Comparison of ENCODE assay signal across 32 cellular contexts in the genomic region with DNA sequence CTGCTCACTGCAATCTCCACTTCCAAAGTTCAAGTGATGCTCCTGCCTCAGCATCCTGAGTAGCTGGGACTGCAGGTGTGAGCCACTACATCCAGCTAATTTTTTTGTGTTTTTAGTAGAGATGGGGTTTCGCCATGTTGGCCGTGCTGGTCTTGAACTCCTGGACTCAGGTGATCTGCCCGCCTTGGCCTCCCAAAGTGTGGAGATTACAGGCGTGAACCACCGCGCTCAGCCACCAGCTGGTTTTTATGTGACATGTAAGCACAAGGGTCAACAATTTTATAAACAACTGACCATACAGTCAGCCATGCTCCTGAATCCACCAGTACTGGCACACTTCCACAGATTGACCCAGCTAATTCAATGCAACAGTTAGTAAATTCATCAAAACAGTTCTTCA.
"Had no signal": no experiment of that assay in that cellular context is flagged by ENCODE, and none has a peak within 500 bp of the region (broad histone marks: within the 10 kb centered on the region; RNA-seq: fewer than 3 reads in every experiment).

No MANE protein-coding gene starts in this region.

- FAIRE-seq: astrocyte, colon, endometrium had no signal

- ATAC-seq: activated CD4-positive, alpha-beta T cell treated with anti-CD3 and anti-CD28 coated beads for 36 hours; activated CD8-positive, alpha-beta memory T cell treated with anti-CD3 and anti-CD28 coated beads, Interleukin-2, amount 10 ng/mL, durations not matched to agents 7 days and 5 days; activated CD8-positive, alpha-beta T cell treated with anti-CD3 and anti-CD28 coated beads, Interleukin-2, amount 10 ng/mL, durations not matched to agents 7 days and 5 days; body of pancreas; esophagus mucosa; gastrocnemius medialis; heart right ventricle; T-helper 17 cell had no signal

- H3K27ac ChIP-seq: body of pancreas, gastrocnemius medialis, heart right ventricle had no signal

- H3K36me3 Mint-ChIP-seq: activated CD4-positive, alpha-beta memory T cell treated with anti-CD3 and anti-CD28 coated beads for 36 hours; activated CD8-positive, alpha-beta memory T cell treated with anti-CD3 and anti-CD28 coated beads, Interleukin-2, amount 10 ng/mL, durations not matched to agents 7 days and 5 days; activated naive CD4-positive, alpha-beta T cell treated with anti-CD3 and anti-CD28 coated beads, Interleukin-2, amount 10 ng/mL, durations not matched to agents 7 days and 5 days; activated naive CD8-positive, alpha-beta T cell had no signal

- H3K4me1 ChIP-seq: body of pancreas, gastrocnemius medialis, heart right ventricle had no signal

- H3K4me3 ChIP-seq: body of pancreas, gastrocnemius medialis, heart right ventricle had no signal

- DNase-seq: activated CD4-positive, alpha-beta memory T cell treated with anti-CD3 and anti-CD28 coated beads for 36 hours; activated CD4-positive, alpha-beta T cell treated with anti-CD3 and anti-CD28 coated beads for 36 hours; activated CD4-positive, alpha-beta T cell treated with anti-CD3 and anti-CD28 coated beads, Interleukin-2, amount 10 ng/mL, durations not matched to agents 24 days and 14 days; activated CD4-positive, CD25-positive, alpha-beta regulatory T cell; activated CD4-positive, CD25-positive, alpha-beta regulatory T cell treated with anti-CD3 and anti-CD28 coated beads, Interleukin-2, amount 50 U/mL, for 72 hours; activated CD8-positive, alpha-beta memory T cell treated with anti-CD3 and anti-CD28 coated beads, Interleukin-2, amount 10 ng/mL, durations not matched to agents 7 days and 5 days; activated CD8-positive, alpha-beta memory T cell treated with anti-CD3 and anti-CD28 coated beads, Interleukin-2, amount 50 U/mL, for 4 hours; activated CD8-positive, alpha-beta T cell treated with anti-CD3 and anti-CD28 coated beads, Interleukin-2, amount 10 ng/mL, durations not matched to agents 7 days and 5 days; activated gamma-delta T cell; activated naive CD4-positive, alpha-beta T cell; activated naive CD4-positive, alpha-beta T cell treated with anti-CD3 and anti-CD28 coated beads, Interleukin-2, amount 10 ng/mL, durations not matched to agents 7 days and 5 days; activated T-cell treated with anti-CD3 and anti-CD28 coated beads, Interleukin-2, amount 50 U/mL, for 1 hour; activated T-cell treated with anti-CD3 and anti-CD28 coated beads, Interleukin-2, amount 50 U/mL, for 48 hours; amniotic stem cell; anterior cingulate cortex; body of pancreas; caudate nucleus; effector CD8-positive, alpha-beta T cell; foreskin fibroblast; gastrocnemius medialis; heart right ventricle; T-helper 1 cell; T-helper 17 cell; T1000 had no signal

- H3K27ac Mint-ChIP-seq: activated CD4-positive, alpha-beta memory T cell treated with anti-CD3 and anti-CD28 coated beads for 36 hours; activated CD4-positive, alpha-beta T cell treated with anti-CD3 and anti-CD28 coated beads for 36 hours; activated CD4-positive, alpha-beta T cell treated with anti-CD3 and anti-CD28 coated beads, Interleukin-2, amount 10 ng/mL, durations not matched to agents 24 days and 14 days; activated CD8-positive, alpha-beta memory T cell treated with anti-CD3 and anti-CD28 coated beads, Interleukin-2, amount 10 ng/mL, durations not matched to agents 7 days and 5 days; activated CD8-positive, alpha-beta T cell treated with anti-CD3 and anti-CD28 coated beads, Interleukin-2, amount 10 ng/mL, durations not matched to agents 7 days and 5 days; activated naive CD4-positive, alpha-beta T cell treated with anti-CD3 and anti-CD28 coated beads, Interleukin-2, amount 10 ng/mL, durations not matched to agents 7 days and 5 days; activated naive CD8-positive, alpha-beta T cell; activated T-helper 1 cell treated with anti-CD3 and anti-CD28 coated beads, Interleukin-12 subunit alpha, Interleukin-12 subunit beta, Interleukin-2, Interleukin-4 antibody, amounts not matched to agents 30 ng/mL and 10 ng/mL and 1 ng/mL, durations not matched to agents 14 hours and 24 hours and 36 hours; activated T-helper 2 cell treated with anti-CD3 and anti-CD28 coated beads, Interferon-gamma antibody, Interleukin-2, Interleukin-4, amounts not matched to agents 10 μg/mL and 5 μg/mL and 100 μg/mL, durations not matched to agents 14 hours and 24 hours and 36 hours; T-helper 17 cell; T-helper 2 cell treated with Interferon-gamma antibody and Interleukin-4, amounts not matched to agents 5 μg/mL and 100 μg/mL, for 36 hours had no signal

- H3K9me3 ChIP-seq: body of pancreas, gastrocnemius medialis, heart right ventricle had no signal

- H3K36me3 ChIP-seq: gastrocnemius medialis, heart right ventricle had no signal
